In genomic region chr1:48043524-48043923, GRCh38 we compare ENCODE assay signal across 1 cellular context.
TF ChIP-seq lines count a peak whose summit lies in the region.

No MANE protein-coding gene starts in this region.

TF ChIP-seq in GM23338, 12 proteins besides CTCF, POLR2A, EP300 and RAD21 (continued from another document):
- TF ChIP-seq, protein P1, sequence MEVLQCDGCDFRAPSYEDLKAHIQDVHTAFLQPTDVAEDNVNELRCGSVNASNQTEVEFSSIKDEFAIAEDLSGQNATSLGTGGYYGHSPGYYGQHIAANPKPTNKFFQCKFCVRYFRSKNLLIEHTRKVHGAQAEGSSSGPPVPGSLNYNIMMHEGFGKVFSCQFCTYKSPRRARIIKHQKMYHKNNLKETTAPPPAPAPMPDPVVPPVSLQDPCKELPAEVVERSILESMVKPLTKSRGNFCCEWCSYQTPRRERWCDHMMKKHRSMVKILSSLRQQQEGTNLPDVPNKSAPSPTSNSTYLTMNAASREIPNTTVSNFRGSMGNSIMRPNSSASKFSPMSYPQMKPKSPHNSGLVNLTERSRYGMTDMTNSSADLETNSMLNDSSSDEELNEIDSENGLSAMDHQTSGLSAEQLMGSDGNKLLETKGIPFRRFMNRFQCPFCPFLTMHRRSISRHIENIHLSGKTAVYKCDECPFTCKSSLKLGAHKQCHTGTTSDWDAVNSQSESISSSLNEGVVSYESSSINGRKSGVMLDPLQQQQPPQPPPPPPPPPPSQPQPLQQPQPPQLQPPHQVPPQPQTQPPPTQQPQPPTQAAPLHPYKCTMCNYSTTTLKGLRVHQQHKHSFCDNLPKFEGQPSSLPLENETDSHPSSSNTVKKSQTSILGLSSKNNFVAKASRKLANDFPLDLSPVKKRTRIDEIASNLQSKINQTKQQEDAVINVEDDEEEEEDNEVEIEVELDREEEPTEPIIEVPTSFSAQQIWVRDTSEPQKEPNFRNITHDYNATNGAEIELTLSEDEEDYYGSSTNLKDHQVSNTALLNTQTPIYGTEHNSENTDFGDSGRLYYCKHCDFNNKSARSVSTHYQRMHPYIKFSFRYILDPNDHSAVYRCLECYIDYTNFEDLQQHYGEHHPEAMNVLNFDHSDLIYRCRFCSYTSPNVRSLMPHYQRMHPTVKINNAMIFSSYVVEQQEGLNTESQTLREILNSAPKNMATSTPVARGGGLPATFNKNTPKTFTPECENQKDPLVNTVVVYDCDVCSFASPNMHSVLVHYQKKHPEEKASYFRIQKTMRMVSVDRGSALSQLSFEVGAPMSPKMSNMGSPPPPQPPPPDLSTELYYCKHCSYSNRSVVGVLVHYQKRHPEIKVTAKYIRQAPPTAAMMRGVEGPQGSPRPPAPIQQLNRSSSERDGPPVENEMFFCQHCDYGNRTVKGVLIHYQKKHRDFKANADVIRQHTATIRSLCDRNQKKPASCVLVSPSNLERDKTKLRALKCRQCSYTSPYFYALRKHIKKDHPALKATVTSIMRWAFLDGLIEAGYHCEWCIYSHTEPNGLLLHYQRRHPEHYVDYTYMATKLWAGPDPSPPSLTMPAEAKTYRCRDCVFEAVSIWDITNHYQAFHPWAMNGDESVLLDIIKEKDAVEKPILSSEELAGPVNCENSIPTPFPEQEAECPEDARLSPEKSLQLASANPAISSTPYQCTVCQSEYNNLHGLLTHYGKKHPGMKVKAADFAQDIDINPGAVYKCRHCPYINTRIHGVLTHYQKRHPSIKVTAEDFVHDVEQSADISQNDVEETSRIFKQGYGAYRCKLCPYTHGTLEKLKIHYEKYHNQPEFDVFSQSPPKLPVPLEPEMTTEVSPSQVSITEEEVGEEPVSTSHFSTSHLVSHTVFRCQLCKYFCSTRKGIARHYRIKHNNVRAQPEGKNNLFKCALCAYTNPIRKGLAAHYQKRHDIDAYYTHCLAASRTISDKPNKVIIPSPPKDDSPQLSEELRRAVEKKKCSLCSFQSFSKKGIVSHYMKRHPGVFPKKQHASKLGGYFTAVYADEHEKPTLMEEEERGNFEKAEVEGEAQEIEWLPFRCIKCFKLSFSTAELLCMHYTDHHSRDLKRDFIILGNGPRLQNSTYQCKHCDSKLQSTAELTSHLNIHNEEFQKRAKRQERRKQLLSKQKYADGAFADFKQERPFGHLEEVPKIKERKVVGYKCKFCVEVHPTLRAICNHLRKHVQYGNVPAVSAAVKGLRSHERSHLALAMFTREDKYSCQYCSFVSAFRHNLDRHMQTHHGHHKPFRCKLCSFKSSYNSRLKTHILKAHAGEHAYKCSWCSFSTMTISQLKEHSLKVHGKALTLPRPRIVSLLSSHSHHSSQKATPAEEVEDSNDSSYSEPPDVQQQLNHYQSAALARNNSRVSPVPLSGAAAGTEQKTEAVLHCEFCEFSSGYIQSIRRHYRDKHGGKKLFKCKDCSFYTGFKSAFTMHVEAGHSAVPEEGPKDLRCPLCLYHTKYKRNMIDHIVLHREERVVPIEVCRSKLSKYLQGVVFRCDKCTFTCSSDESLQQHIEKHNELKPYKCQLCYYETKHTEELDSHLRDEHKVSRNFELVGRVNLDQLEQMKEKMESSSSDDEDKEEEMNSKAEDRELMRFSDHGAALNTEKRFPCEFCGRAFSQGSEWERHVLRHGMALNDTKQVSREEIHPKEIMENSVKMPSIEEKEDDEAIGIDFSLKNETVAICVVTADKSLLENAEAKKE (CRISPR knock-in tag; IDR thresholded peaks at IDR 0.05) = peak; percentile 75
